ENCODE assay signal across 18 cellular contexts in genomic region chr12:82959821-82960220, GRCh38.
"Had no signal": no experiment of that assay in that cellular context is flagged by ENCODE, and none has a peak within 500 bp of the region (broad histone marks: within the 10 kb centered on the region; RNA-seq: fewer than 3 reads in every experiment).

No MANE protein-coding gene starts in this region.

- H3K27me3 Mint-ChIP-seq: activated CD4-positive, alpha-beta T cell treated with anti-CD3 and anti-CD28 coated beads, Interleukin-2, amount 10 ng/mL, durations not matched to agents 24 days and 14 days; natural killer cell treated with Interleukin-12 subunit alpha and Interleukin-12 subunit beta and Interleukin-15 and Interleukin-18, amount 100 ng/mL, for 72 hours; stimulated activated memory B cell treated with anti-CD40 and anti-IgM and Interleukin-4, amounts not matched to agents 10 μg/mL and 1 μg/mL and 100 μg/mL, for 72 hours had no signal

- H3K27ac ChIP-seq: ascending aorta, coronary artery, neutrophil, parathyroid adenoma, testis, upper lobe of left lung had no signal

- H3K4me1 ChIP-seq: ascending aorta, testis had no signal

- H3K4me3 ChIP-seq: ascending aorta, coronary artery, lung, testis, upper lobe of left lung had no signal

- H3K27ac Mint-ChIP-seq: activated CD4-positive, alpha-beta T cell treated with anti-CD3 and anti-CD28 coated beads, Interleukin-2, amount 10 ng/mL, durations not matched to agents 24 days and 14 days; activated naive CD4-positive, alpha-beta T cell treated with anti-CD3 and anti-CD28 coated beads, Interleukin-2, amount 50 U/mL, for 24 hours; natural killer cell treated with Interleukin-12 subunit alpha and Interleukin-12 subunit beta and Interleukin-15 and Interleukin-18, amount 100 ng/mL, for 72 hours; stimulated activated memory B cell treated with anti-CD40 and anti-IgM and Interleukin-4, amounts not matched to agents 10 μg/mL and 1 μg/mL and 100 μg/mL, for 72 hours; T-helper 2 cell treated with Interferon-gamma antibody and Interleukin-4, amounts not matched to agents 5 μg/mL and 100 μg/mL, for 36 hours had no signal

- H3K4me3 Mint-ChIP-seq: activated CD4-positive, alpha-beta T cell treated with anti-CD3 and anti-CD28 coated beads, Interleukin-2, amount 10 ng/mL, durations not matched to agents 24 days and 14 days; activated naive CD4-positive, alpha-beta T cell treated with anti-CD3 and anti-CD28 coated beads, Interleukin-2, amount 50 U/mL, for 24 hours; natural killer cell treated with Interleukin-12 subunit alpha and Interleukin-12 subunit beta and Interleukin-15 and Interleukin-18, amount 100 ng/mL, for 72 hours; stimulated activated memory B cell treated with anti-CD40 and anti-IgM and Interleukin-4, amounts not matched to agents 10 μg/mL and 1 μg/mL and 100 μg/mL, for 72 hours; T-helper 2 cell treated with Interferon-gamma antibody and Interleukin-4, amounts not matched to agents 5 μg/mL and 100 μg/mL, for 36 hours had no signal

- H3K36me3 Mint-ChIP-seq: activated naive CD4-positive, alpha-beta T cell treated with anti-CD3 and anti-CD28 coated beads, Interleukin-2, amount 50 U/mL, for 24 hours; stimulated activated memory B cell treated with anti-CD40 and anti-IgM and Interleukin-4, amounts not matched to agents 10 μg/mL and 1 μg/mL and 100 μg/mL, for 72 hours had no signal

- H3K27me3 ChIP-seq: ascending aorta, neutrophil, testis, upper lobe of left lung had no signal

- ATAC-seq: left lobe of liver; natural killer cell treated with Interleukin-12 subunit alpha and Interleukin-12 subunit beta and Interleukin-15 and Interleukin-18, amount 100 ng/mL, for 72 hours; sciatic nerve; stimulated activated memory B cell treated with anti-CD40 and anti-IgM and Interleukin-4, amounts not matched to agents 10 μg/mL and 1 μg/mL and 100 μg/mL, for 72 hours had no signal

- DNase-seq: activated CD4-positive, alpha-beta T cell treated with anti-CD3 and anti-CD28 coated beads, Interleukin-2, amount 10 ng/mL, durations not matched to agents 24 days and 14 days; activated CD8-positive, alpha-beta memory T cell treated with anti-CD3 and anti-CD28 coated beads, Interleukin-2, amount 50 U/mL, for 48 hours; activated effector memory CD4-positive, alpha-beta T cell treated with anti-CD3 and anti-CD28 coated beads, Interleukin-2, amount 50 U/mL, for 16 hours; activated T-cell treated with anti-CD3 and anti-CD28 coated beads, Interleukin-2, amount 50 U/mL, for 48 hours; stimulated activated CD4-positive, alpha-beta T cell treated with anti-CD3 and anti-CD28 coated beads, Interleukin-4, amount 100 ng/mL, for 24 hours; testis; upper lobe of left lung had no signal

- H3K4me1 Mint-ChIP-seq: activated naive CD4-positive, alpha-beta T cell treated with anti-CD3 and anti-CD28 coated beads, Interleukin-2, amount 50 U/mL, for 24 hours; stimulated activated memory B cell treated with anti-CD40 and anti-IgM and Interleukin-4, amounts not matched to agents 10 μg/mL and 1 μg/mL and 100 μg/mL, for 72 hours had no signal

- H3K9me3 ChIP-seq: ascending aorta, neutrophil, testis, upper lobe of left lung had no signal

- H3K36me3 ChIP-seq: ascending aorta, neutrophil, upper lobe of left lung had no signal

- H3K9me3 Mint-ChIP-seq: activated naive CD4-positive, alpha-beta T cell treated with anti-CD3 and anti-CD28 coated beads, Interleukin-2, amount 50 U/mL, for 24 hours; stimulated activated memory B cell treated with anti-CD40 and anti-IgM and Interleukin-4, amounts not matched to agents 10 μg/mL and 1 μg/mL and 100 μg/mL, for 72 hours; T-helper 2 cell treated with Interferon-gamma antibody and Interleukin-4, amounts not matched to agents 5 μg/mL and 100 μg/mL, for 36 hours had no signal
